14 cellular contexts compared by ENCODE assay signal in the genomic region with DNA sequence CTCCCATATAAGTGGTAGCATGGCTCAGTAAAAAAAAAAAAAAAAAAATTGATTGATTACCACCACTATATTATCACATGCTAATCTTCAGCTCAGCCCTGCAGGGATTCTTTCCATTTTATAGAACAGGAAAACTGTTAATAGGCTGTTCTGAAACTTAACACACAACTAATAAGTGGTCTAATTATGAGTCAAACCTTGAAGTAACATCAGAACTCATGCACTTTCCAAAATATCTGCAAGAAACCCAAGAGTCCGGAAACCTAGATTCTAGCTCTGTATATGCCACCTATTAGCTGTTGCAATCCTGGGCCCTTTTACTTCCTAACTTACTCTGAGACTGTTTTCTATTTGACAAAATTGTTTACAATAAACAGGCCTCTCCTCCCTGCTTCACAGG. TPM values are rescaled to one million over a fixed set of nuclear protein-coding genes. Genes with fewer than 3 reads are reported as not detected.
DNase-seq lines count a peak whose midpoint lies in the region; ATAC-seq and TF ChIP-seq lines count a peak whose summit lies in the region.
"Had no signal": no experiment of that assay in that cellular context is flagged by ENCODE, and none has a peak within 500 bp of the region (broad histone marks: within the 10 kb centered on the region; RNA-seq: fewer than 3 reads in every experiment).

No MANE protein-coding gene starts in this region.

- no peak overlapping the region for H2AFZ ChIP-seq in hepatocyte

- no peak overlapping the region for H3K4me3 ChIP-seq in hepatocyte
- H3K4me3 ChIP-seq: A549 had no signal

- WGBS in hepatocyte (ENCODE audit: low lambda C conversion rate, missing lambda C conversion rate) = 87% methylated on average over 1 of the region's 1 CpG

- H3K79me2 ChIP-seq in hepatocyte = peaks cover 11% of the 10 kb centered on the region

- peaks cover 65% of the 10 kb centered on the region for H3K36me3 Mint-ChIP-seq in activated CD4-positive, alpha-beta T cell treated with anti-CD3 and anti-CD28 coated beads, Interleukin-2, amount 10 ng/mL, durations not matched to agents 7 days and 5 days (ENCODE audit: low read depth)
- peaks cover 13% of the 10 kb centered on the region for H3K36me3 Mint-ChIP-seq in effector memory CD8-positive, alpha-beta T cell (ENCODE audit: insufficient read depth)

- H3K27me3 ChIP-seq in hepatocyte = no peaks in the 10 kb centered on the region

- H3K4me1 Mint-ChIP-seq in activated CD4-positive, alpha-beta T cell treated with anti-CD3 and anti-CD28 coated beads, Interleukin-2, amount 10 ng/mL, durations not matched to agents 7 days and 5 days = peaks cover 31% of the 10 kb centered on the region
- peaks cover 30 to 49% of the 10 kb centered on the region in 2 donors for H3K4me1 Mint-ChIP-seq in effector memory CD8-positive, alpha-beta T cell (ENCODE audit: low read depth in 2 of 2)

- H3K9me3 ChIP-seq in hepatocyte (ENCODE audit: low read depth) = no peaks in the 10 kb centered on the region

- no peaks in the 10 kb centered on the region for H3K9me2 ChIP-seq in hepatocyte (replicated peaks; ENCODE audit: insufficient read depth)

- no peaks in the 10 kb centered on the region for H3K4me1 ChIP-seq in hepatocyte (ENCODE audit: insufficient read depth)
- H3K4me1 ChIP-seq: A549 had no signal

- peaks cover 6% of the 10 kb centered on the region for H4K20me1 ChIP-seq in hepatocyte (ENCODE audit: insufficient read depth, poor library complexity, severe bottlenecking)

- CTCF ChIA-PET in activated CD4-positive, alpha-beta T cell treated with anti-CD3 and anti-CD28 coated beads, Interleukin-2, amount 10 ng/mL, durations not matched to agents 7 days and 5 days (lab: Charles Lee) = interaction anchor here (0.6 kb wide), 1 partner anchor 23 kb away, joined by 4 read pairs; no protein-coding TSS in a partner anchor
- CTCF ChIA-PET in HEK293T (lab: Yijun Ruan, JAX) = interaction anchor here (0.6 to 1.1 kb wide), 2 partner anchors 10 to 320 kb away, joined by 3 to 4 read pairs; no protein-coding TSS in a partner anchor

- H3K9me3 Mint-ChIP-seq in activated CD4-positive, alpha-beta T cell treated with anti-CD3 and anti-CD28 coated beads, Interleukin-2, amount 10 ng/mL, durations not matched to agents 7 days and 5 days = peaks cover 19% of the 10 kb centered on the region
- no peaks in the 10 kb centered on the region for H3K9me3 Mint-ChIP-seq in effector memory CD8-positive, alpha-beta T cell

- no peak overlapping the region for H3K4me2 ChIP-seq in hepatocyte
- H3K4me2 ChIP-seq: A549 had no signal

- H3K27ac ChIP-seq in hepatocyte = no peak overlapping the region
- H3K27ac ChIP-seq: A549, epithelial cell of prostate had no signal

- TF ChIP-seq CTCF in hepatocyte (IDR thresholded peaks at IDR 0.05; ENCODE audit: poor library complexity) = no peak

- H3K36me3 ChIP-seq in hepatocyte (replicated peaks; ENCODE audit: insufficient read depth, low read depth) = no peaks in the 10 kb centered on the region

- H3K27me3 Mint-ChIP-seq in activated CD4-positive, alpha-beta T cell treated with anti-CD3 and anti-CD28 coated beads, Interleukin-2, amount 10 ng/mL, durations not matched to agents 7 days and 5 days = no peaks in the 10 kb centered on the region
- no peaks in the 10 kb centered on the region for H3K27me3 Mint-ChIP-seq in effector memory CD8-positive, alpha-beta T cell
- H3K27me3 Mint-ChIP-seq: brain, naive B cell had no signal

- POLR2A ChIA-PET in activated CD4-positive, alpha-beta T cell treated with anti-CD3 and anti-CD28 coated beads, Interleukin-2, amount 10 ng/mL, durations not matched to agents 7 days and 5 days (lab: Charles Lee) = no interaction called here
- POLR2A ChIA-PET in HEK293T (lab: Yijun Ruan, JAX) = no interaction called here

- no peak overlapping the region for H3K4me3 Mint-ChIP-seq in activated CD4-positive, alpha-beta T cell treated with anti-CD3 and anti-CD28 coated beads, Interleukin-2, amount 10 ng/mL, durations not matched to agents 7 days and 5 days
- peak overlapping the region; percentile 38 to 64 for H3K4me3 Mint-ChIP-seq in effector memory CD8-positive, alpha-beta T cell
- H3K4me3 Mint-ChIP-seq: brain had no signal

- peak; percentile 80 for ATAC-seq in GM21619 (IDR thresholded peaks at IDR 0.05; ENCODE audit: unreplicated experiment)
- peak; percentile 59 for ATAC-seq in HG03135 (IDR thresholded peaks at IDR 0.05; ENCODE audit: unreplicated experiment)
- ATAC-seq in effector memory CD8-positive, alpha-beta T cell (replicated peaks) = peak; percentile 66
- ATAC-seq: A549 had no signal

- DNase-seq in activated CD4-positive, alpha-beta T cell treated with anti-CD3 and anti-CD28 coated beads, Interleukin-2, amount 10 ng/mL, durations not matched to agents 7 days and 5 days = no peak
- no peak for DNase-seq in activated CD4-positive, alpha-beta T cell treated with anti-CD3 and anti-CD28 coated beads for 1 hour
- no peak for DNase-seq in effector memory CD8-positive, alpha-beta T cell
- DNase-seq in HEK293T (ENCODE audit: extremely low spot score) (no peak), GOT3 (lab: John Stamatoyannopoulos, UW) (no peak), hepatocyte (ENCODE audit: low spot score) (no peak)
- DNase-seq: Karpas-422, naive B cell, NCI-H82 had no signal

- peak overlapping the region; percentile 80 for H3K27ac Mint-ChIP-seq in activated CD4-positive, alpha-beta T cell treated with anti-CD3 and anti-CD28 coated beads, Interleukin-2, amount 10 ng/mL, durations not matched to agents 7 days and 5 days
- peak overlapping the region; percentile 83 to 86 for H3K27ac Mint-ChIP-seq in effector memory CD8-positive, alpha-beta T cell
- H3K27ac Mint-ChIP-seq: brain had no signal

TF ChIP-seq in HEK293T, 16 proteins besides CTCF, POLR2A, EP300 and RAD21:
- TF ChIP-seq LEF1 (IDR thresholded peaks at IDR 0.05; ENCODE audit: borderline replicate concordance) = no peak
TF ChIP-seq in HEK293T: peak in this region for 0.

RNA-seq across cellular contexts. Expression of a gene that starts 23.9 kb away (rescaled TPM):
- 10 to 100 TPM; 40.3 to 45.3 TPM for total RNA-seq in activated CD4-positive, alpha-beta T cell treated with anti-CD3 and anti-CD28 coated beads, Interleukin-2, amount 10 ng/mL, durations not matched to agents 7 days and 5 days
- 22.0 and 26.8 TPM in 2 replicates for total RNA-seq in hepatocyte
- polyA plus RNA-seq in hepatocyte = 262 and 288 TPM in 2 replicates
